30 cellular contexts compared by ENCODE assay signal in the genomic region with DNA sequence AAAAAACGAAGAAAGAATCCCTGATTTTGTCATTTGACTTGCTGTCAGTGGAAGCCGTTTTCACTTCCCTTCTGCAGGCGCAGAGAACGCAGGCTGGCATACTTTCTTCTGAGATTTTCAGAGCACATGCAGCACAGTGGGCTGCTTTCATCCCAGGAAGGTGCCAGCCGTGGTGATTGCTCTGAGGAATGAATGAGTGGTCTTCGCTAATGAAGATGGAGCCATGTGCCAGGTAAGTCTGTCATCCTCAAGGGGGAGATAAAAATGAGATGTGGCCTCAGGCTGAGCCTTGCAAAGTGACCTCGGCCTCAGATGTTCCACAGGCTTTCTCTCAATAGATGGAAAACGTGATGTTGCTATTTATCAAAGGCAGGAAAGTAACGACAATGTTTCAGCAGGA.
"Had no signal": no experiment of that assay in that cellular context is flagged by ENCODE, and none has a peak within 500 bp of the region (broad histone marks: within the 10 kb centered on the region; RNA-seq: fewer than 3 reads in every experiment).

No MANE protein-coding gene starts in this region.

- H3K27ac Mint-ChIP-seq: activated naive CD4-positive, alpha-beta T cell treated with anti-CD3 and anti-CD28 coated beads, Interleukin-2, amount 50 U/mL, for 72 hours; activated T-cell treated with anti-CD3 and anti-CD28 coated beads, Interleukin-2, amount 50 U/mL, for 72 hours; immature natural killer cell; naive thymus-derived CD4-positive, alpha-beta T cell; stimulated activated effector memory CD8-positive, alpha-beta T cell treated with anti-CD3 and anti-CD28 coated beads, Interleukin-12 subunit alpha, Interleukin-12 subunit beta, amount 100 ng/mL, for 72 hours; type B pancreatic cell had no signal

- H3K27me3 ChIP-seq: gastrocnemius medialis, uterus had no signal

- H3K27ac ChIP-seq: epithelial cell of prostate, esophagus squamous epithelium, gastrocnemius medialis, skin epidermis, uterus had no signal

- H3K4me3 ChIP-seq: esophagus squamous epithelium, gastrocnemius medialis, skin epidermis, uterus had no signal

- DNase-seq: activated CD4-positive, alpha-beta T cell treated with anti-CD3 and anti-CD28 coated beads for 4 hours; activated CD4-positive, alpha-beta T cell treated with anti-CD3 and anti-CD28 coated beads, Interleukin-2, amount 50 U/mL, for 4 hours; activated naive CD4-positive, alpha-beta T cell; activated T-cell treated with anti-CD3 and anti-CD28 coated beads for 4 hours; activated T-cell treated with anti-CD3 and anti-CD28 coated beads, Interleukin-2, amount 50 U/mL, for 72 hours; dermis blood vessel endothelial cell; effector CD4-positive, alpha-beta T cell; esophagus squamous epithelium; gastrocnemius medialis; head of caudate nucleus; hippocampal formation; immature natural killer cell; midbrain; naive thymus-derived CD4-positive, alpha-beta T cell; posterior cingulate gyrus; stimulated activated CD4-positive, alpha-beta T cell treated with anti-CD3 and anti-CD28 coated beads, Interleukin-4, amount 100 ng/mL, for 24 hours; stimulated activated naive CD8-positive, alpha-beta T cell treated with anti-CD3 and anti-CD28 coated beads, Interleukin-15, amount 100 ng/mL, for 72 hours; substantia nigra; uterus had no signal

- H3K9me3 ChIP-seq: esophagus squamous epithelium, gastrocnemius medialis, uterus had no signal

- FAIRE-seq: bronchial epithelial cell, colon, endometrium had no signal

- H3K36me3 ChIP-seq: esophagus squamous epithelium, gastrocnemius medialis, uterus had no signal

- H3K36me3 Mint-ChIP-seq: immature natural killer cell; stimulated activated effector memory CD8-positive, alpha-beta T cell treated with anti-CD3 and anti-CD28 coated beads, Interleukin-12 subunit alpha, Interleukin-12 subunit beta, amount 100 ng/mL, for 72 hours; type B pancreatic cell had no signal

- H3K4me1 ChIP-seq: esophagus squamous epithelium, gastrocnemius medialis, uterus had no signal

- H3K4me3 Mint-ChIP-seq: activated T-cell treated with anti-CD3 and anti-CD28 coated beads, Interleukin-2, amount 50 U/mL, for 72 hours; central memory CD8-positive, alpha-beta T cell; immature natural killer cell; naive thymus-derived CD4-positive, alpha-beta T cell; neural crest cell; stimulated activated effector memory CD8-positive, alpha-beta T cell treated with anti-CD3 and anti-CD28 coated beads, Interleukin-12 subunit alpha, Interleukin-12 subunit beta, amount 100 ng/mL, for 72 hours; stimulated activated naive CD8-positive, alpha-beta T cell treated with anti-CD3 and anti-CD28 coated beads, Interleukin-15, amount 100 ng/mL, for 72 hours; type B pancreatic cell had no signal

- H3K27me3 Mint-ChIP-seq: stimulated activated naive CD8-positive, alpha-beta T cell treated with anti-CD3 and anti-CD28 coated beads, Interleukin-15, amount 100 ng/mL, for 72 hours; type B pancreatic cell had no signal

- H3K4me1 Mint-ChIP-seq: central memory CD8-positive, alpha-beta T cell; immature natural killer cell; naive thymus-derived CD4-positive, alpha-beta T cell; neural crest cell; stimulated activated effector memory CD8-positive, alpha-beta T cell treated with anti-CD3 and anti-CD28 coated beads, Interleukin-12 subunit alpha, Interleukin-12 subunit beta, amount 100 ng/mL, for 72 hours; stimulated activated naive CD8-positive, alpha-beta T cell treated with anti-CD3 and anti-CD28 coated beads, Interleukin-15, amount 100 ng/mL, for 72 hours had no signal

- ATAC-seq: activated naive CD4-positive, alpha-beta T cell treated with anti-CD3 and anti-CD28 coated beads, Interleukin-2, amount 50 U/mL, for 72 hours; activated T-cell treated with anti-CD3 and anti-CD28 coated beads, Interleukin-2, amount 50 U/mL, for 72 hours; gastrocnemius medialis; naive thymus-derived CD4-positive, alpha-beta T cell; sciatic nerve; stimulated activated effector memory CD8-positive, alpha-beta T cell treated with anti-CD3 and anti-CD28 coated beads, Interleukin-12 subunit alpha, Interleukin-12 subunit beta, amount 100 ng/mL, for 72 hours; stimulated activated naive CD8-positive, alpha-beta T cell treated with anti-CD3 and anti-CD28 coated beads, Interleukin-15, amount 100 ng/mL, for 72 hours had no signal

- H3K9me3 Mint-ChIP-seq: type B pancreatic cell had no signal
